21 cellular contexts compared by ENCODE assay signal in genomic region chr7:17367502-17367901, GRCh38.
DNase-seq lines count a peak whose midpoint lies in the region; TF ChIP-seq lines count a peak whose summit lies in the region.
"Had no signal": no experiment of that assay in that cellular context is flagged by ENCODE, and none has a peak within 500 bp of the region (broad histone marks: within the 10 kb centered on the region; RNA-seq: fewer than 3 reads in every experiment).

No MANE protein-coding gene starts in this region.

- TF ChIP-seq CTCF in HFFc6 (IDR thresholded peaks at IDR 0.05) = no peak

- H3K9me3 ChIP-seq in mesenchymal stem cell (ENCODE audit: control insufficient read depth, low read length) = no peaks in the 10 kb centered on the region
- H3K9me3 ChIP-seq: thyroid gland had no signal

- H3K27me3 Mint-ChIP-seq in HFFc6 (ENCODE audit: insufficient read depth) = peaks cover 2% of the 10 kb centered on the region; the same call in 1 of the 2 replicates
- H3K27me3 Mint-ChIP-seq: effector memory CD8-positive, alpha-beta T cell; naive B cell; stimulated activated naive CD8-positive, alpha-beta T cell treated with anti-CD3 and anti-CD28 coated beads, Interleukin-15, Interleukin-2, amounts not matched to agents 100 ng/mL and 50 ng/mL, for 24 hours had no signal

- no peaks in the 10 kb centered on the region for H3K27me3 ChIP-seq in ACC112 (ENCODE audit: insufficient read depth, low read length)
- H3K27me3 ChIP-seq in mesenchymal stem cell (ENCODE audit: control insufficient read depth in 1 of 2, insufficient read depth in 1 of 2, low read length in 2 of 2) = no peaks in the 10 kb centered on the region
- H3K27me3 ChIP-seq: thyroid gland had no signal

- peak overlapping the region; percentile 36 for H2BK120ac ChIP-seq in mesenchymal stem cell (ENCODE audit: low read depth, low read length)

- H3K27ac ChIP-seq in ACC112 (ENCODE audit: low read depth, low read length) (peak overlapping the region; percentile 100), mesenchymal stem cell (ENCODE audit: low read length, poor library complexity, severe bottlenecking) (no peak overlapping the region)
- H3K27ac ChIP-seq: coronary artery, thyroid gland had no signal

- H3K79me2 ChIP-seq in ACC112 (ENCODE audit: control insufficient read depth, insufficient read depth, low read length, unreplicated experiment) = no peaks in the 10 kb centered on the region

- peak overlapping the region; percentile 47 for H2AFZ ChIP-seq in ACC112 (ENCODE audit: low read length, unreplicated experiment)
- no peak overlapping the region for H2AFZ ChIP-seq in mesenchymal stem cell (ENCODE audit: low read depth, low read length)

- peaks cover 46% of the 10 kb centered on the region for H3K4me1 ChIP-seq in ACC112 (ENCODE audit: control insufficient read depth, insufficient read depth, low read length, unreplicated experiment)
- peaks cover 13% of the 10 kb centered on the region for H3K4me1 ChIP-seq in mesenchymal stem cell (ENCODE audit: control insufficient read depth, insufficient read depth, low read depth, low read length)

- H4K91ac ChIP-seq in mesenchymal stem cell (ENCODE audit: low read length) = peak overlapping the region; percentile 99

- no peak overlapping the region for H3K9ac ChIP-seq in mesenchymal stem cell (ENCODE audit: low read length)

- no peak for DNase-seq in HFFc6
- peak; percentile 54 for DNase-seq in dedifferentiated amniotic fluid mesenchymal stem cell (ENCODE audit: extremely low spot score)
- DNase-seq in mesenchymal stem cell = no peak
- DNase-seq in NCI-H2107 treated with DMSO at 0.1 percent for 48 hours (lab: John Stamatoyannopoulos, UW; ENCODE audit: unreplicated experiment) = no peak
- no peak for DNase-seq in EL
- DNase-seq in activated CD4-positive, alpha-beta T cell treated with anti-CD3 and anti-CD28 coated beads, Interleukin-2, amount 50 U/mL, for 48 hours = no peak
- no peak for DNase-seq in GOT3 (lab: John Stamatoyannopoulos, UW)
- DNase-seq: activated gamma-delta T cell; effector memory CD8-positive, alpha-beta T cell; naive B cell; NCI-H1417 treated with DMSO at 0.1 percent for 48 hours; NCI-H2107; NCI-H446 treated with DMSO at 0.1 percent for 48 hours; nucleus accumbens; RPMI8226; thyroid gland had no signal

- H3K4me3 ChIP-seq in ACC112 (ENCODE audit: low read depth, low read length) = no peak overlapping the region
- no peak overlapping the region for H3K4me3 ChIP-seq in mesenchymal stem cell (ENCODE audit: insufficient read depth in 1 of 2, low read depth in 1 of 2, low read length in 2 of 2)
- H3K4me3 ChIP-seq: coronary artery, K562, skin epidermis, thyroid gland had no signal

- WGBS in mesenchymal stem cell = 94% methylated on average over 1 of the region's 2 CpGs

- H2BK12ac ChIP-seq in mesenchymal stem cell (ENCODE audit: low read length in 2 of 2) = peak overlapping the region; percentile 97 to 99

- peaks cover 48% of the 10 kb centered on the region for H3K4me1 Mint-ChIP-seq in HFFc6 (ENCODE audit: low read depth)
- H3K4me1 Mint-ChIP-seq: naive B cell had no signal

- H3K9me3 Mint-ChIP-seq in HFFc6 = no peaks in the 10 kb centered on the region
- H3K9me3 Mint-ChIP-seq: effector memory CD8-positive, alpha-beta T cell; stimulated activated naive CD8-positive, alpha-beta T cell treated with anti-CD3 and anti-CD28 coated beads, Interleukin-15, Interleukin-2, amounts not matched to agents 100 ng/mL and 50 ng/mL, for 24 hours had no signal

- peak overlapping the region; percentile 56 to 81 for H3K18ac ChIP-seq in mesenchymal stem cell (ENCODE audit: low read depth in 1 of 2, low read length in 2 of 2)

- H4K8ac ChIP-seq in mesenchymal stem cell (ENCODE audit: low read length) = peak overlapping the region; percentile 87

- H3K4ac ChIP-seq in mesenchymal stem cell (ENCODE audit: low read depth in 1 of 2, low read length in 2 of 2) = no peak overlapping the region

- H2BK5ac ChIP-seq in mesenchymal stem cell (ENCODE audit: low read depth, low read length, poor library complexity, severe bottlenecking) = no peak overlapping the region

- no peak overlapping the region for H3K4me2 ChIP-seq in mesenchymal stem cell (ENCODE audit: low read length, poor library complexity, severe bottlenecking)

- H3K79me1 ChIP-seq in mesenchymal stem cell (replicated peaks; ENCODE audit: low read length, poor library complexity, severe bottlenecking) = peaks cover 5% of the 10 kb centered on the region

- no peak overlapping the region for H2AK5ac ChIP-seq in mesenchymal stem cell (ENCODE audit: low read length, severe bottlenecking)

- no peak overlapping the region for H3K23ac ChIP-seq in mesenchymal stem cell (ENCODE audit: low read length in 2 of 2)

- H3K4me3 Mint-ChIP-seq in HFFc6 = no peak overlapping the region
- H3K4me3 Mint-ChIP-seq: effector memory CD8-positive, alpha-beta T cell; naive B cell; stimulated activated naive CD8-positive, alpha-beta T cell treated with anti-CD3 and anti-CD28 coated beads, Interleukin-15, Interleukin-2, amounts not matched to agents 100 ng/mL and 50 ng/mL, for 24 hours had no signal

- H3K36me3 ChIP-seq in ACC112 (ENCODE audit: insufficient read depth, low read length) (no peaks in the 10 kb centered on the region), mesenchymal stem cell (ENCODE audit: control insufficient read depth in 1 of 2, insufficient read depth in 2 of 2, low read depth in 1 of 2, low read length in 2 of 2) (no peaks in the 10 kb centered on the region)
- H3K36me3 ChIP-seq: thyroid gland had no signal

- peaks cover 9% of the 10 kb centered on the region for H3K36me3 Mint-ChIP-seq in HFFc6 (ENCODE audit: low read depth)
- H3K36me3 Mint-ChIP-seq: naive B cell had no signal

- peak overlapping the region; percentile 75 for H3K27ac Mint-ChIP-seq in HFFc6
- H3K27ac Mint-ChIP-seq: effector memory CD8-positive, alpha-beta T cell; naive B cell; stimulated activated naive CD8-positive, alpha-beta T cell treated with anti-CD3 and anti-CD28 coated beads, Interleukin-15, Interleukin-2, amounts not matched to agents 100 ng/mL and 50 ng/mL, for 24 hours had no signal

- H2BK15ac ChIP-seq in mesenchymal stem cell (ENCODE audit: low read depth, poor library complexity, severe bottlenecking) = no peak overlapping the region

- no peak overlapping the region for H3K14ac ChIP-seq in mesenchymal stem cell (ENCODE audit: low read length in 2 of 2)
